20 cellular contexts compared by ENCODE assay signal in the genomic region with DNA sequence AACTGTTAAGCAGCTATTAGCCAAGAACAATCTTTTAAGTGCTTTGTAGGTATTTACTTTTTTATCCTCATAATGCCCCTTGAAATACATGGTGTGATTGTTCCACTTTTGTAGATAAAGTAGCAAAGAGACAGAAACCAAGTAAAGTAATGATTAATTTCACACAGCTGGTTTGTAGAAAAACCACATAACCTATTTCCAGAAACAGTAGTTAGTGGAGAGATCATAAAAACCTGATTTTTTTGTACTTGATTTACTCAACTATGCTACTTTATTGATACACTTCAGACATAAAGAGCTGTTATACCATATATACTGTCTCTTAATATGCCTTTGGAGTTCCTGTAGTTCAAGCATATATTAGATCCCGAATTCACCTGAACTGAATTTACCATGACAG.
"Had no signal": no experiment of that assay in that cellular context is flagged by ENCODE, and none has a peak within 500 bp of the region (broad histone marks: within the 10 kb centered on the region; RNA-seq: fewer than 3 reads in every experiment).

No MANE protein-coding gene starts in this region.

- ATAC-seq: left lobe of liver; natural killer cell treated with Interleukin-12 subunit alpha and Interleukin-12 subunit beta and Interleukin-15 and Interleukin-18, amount 100 ng/mL, for 72 hours; pancreas; right lobe of liver; stimulated activated naive B cell treated with anti-CD40 and anti-IgM and Interleukin-4, amounts not matched to agents 10 μg/mL and 1 μg/mL and 100 μg/mL, for 72 hours had no signal

- H3K27ac Mint-ChIP-seq: memory B cell; naive B cell; natural killer cell treated with Interleukin-12 subunit alpha and Interleukin-12 subunit beta and Interleukin-15 and Interleukin-18, amount 100 ng/mL, for 72 hours; stimulated activated naive B cell treated with anti-CD40 and anti-IgM and Interleukin-4, amounts not matched to agents 10 μg/mL and 1 μg/mL and 100 μg/mL, for 72 hours had no signal

- H3K27me3 Mint-ChIP-seq: memory B cell; naive B cell; natural killer cell treated with Interleukin-12 subunit alpha and Interleukin-12 subunit beta and Interleukin-15 and Interleukin-18, amount 100 ng/mL, for 72 hours; stimulated activated naive B cell treated with anti-CD40 and anti-IgM and Interleukin-4, amounts not matched to agents 10 μg/mL and 1 μg/mL and 100 μg/mL, for 72 hours had no signal

- H3K4me1 Mint-ChIP-seq: memory B cell; naive B cell; stimulated activated naive B cell treated with anti-CD40 and anti-IgM and Interleukin-4, amounts not matched to agents 10 μg/mL and 1 μg/mL and 100 μg/mL, for 72 hours had no signal

- H3K36me3 Mint-ChIP-seq: memory B cell; naive B cell; natural killer cell treated with Interleukin-12 subunit alpha and Interleukin-12 subunit beta and Interleukin-15 and Interleukin-18, amount 100 ng/mL, for 72 hours; stimulated activated naive B cell treated with anti-CD40 and anti-IgM and Interleukin-4, amounts not matched to agents 10 μg/mL and 1 μg/mL and 100 μg/mL, for 72 hours had no signal

- H3K4me3 Mint-ChIP-seq: memory B cell; naive B cell; natural killer cell treated with Interleukin-12 subunit alpha and Interleukin-12 subunit beta and Interleukin-15 and Interleukin-18, amount 100 ng/mL, for 72 hours; neural crest cell; stimulated activated naive B cell treated with anti-CD40 and anti-IgM and Interleukin-4, amounts not matched to agents 10 μg/mL and 1 μg/mL and 100 μg/mL, for 72 hours had no signal

- H3K27ac ChIP-seq: dorsolateral prefrontal cortex, neutrophil, pancreas, right lobe of liver, stomach, thyroid gland, vagina had no signal

- DNase-seq: dorsolateral prefrontal cortex; effector CD4-positive, alpha-beta T cell; kidney; naive B cell; pancreas; right lobe of liver; small intestine; stimulated activated CD4-positive, alpha-beta T cell treated with anti-CD3 and anti-CD28 coated beads, Interleukin-15, amount 100 ng/mL, for 24 hours; stimulated activated CD4-positive, alpha-beta T cell treated with anti-CD3 and anti-CD28 coated beads, Interleukin-2, amount 100 ng/mL, for 48 hours; stimulated activated naive B cell treated with anti-CD40 and anti-IgM and Interleukin-4, amounts not matched to agents 10 μg/mL and 1 μg/mL and 100 μg/mL, for 72 hours; stomach; thyroid gland; trophoblast cell had no signal

- H3K9me3 Mint-ChIP-seq: memory B cell; naive B cell; neural crest cell; stimulated activated naive B cell treated with anti-CD40 and anti-IgM and Interleukin-4, amounts not matched to agents 10 μg/mL and 1 μg/mL and 100 μg/mL, for 72 hours had no signal

- FAIRE-seq: frontal cortex, kidney, pancreas, small intestine had no signal
